In the genomic region with DNA sequence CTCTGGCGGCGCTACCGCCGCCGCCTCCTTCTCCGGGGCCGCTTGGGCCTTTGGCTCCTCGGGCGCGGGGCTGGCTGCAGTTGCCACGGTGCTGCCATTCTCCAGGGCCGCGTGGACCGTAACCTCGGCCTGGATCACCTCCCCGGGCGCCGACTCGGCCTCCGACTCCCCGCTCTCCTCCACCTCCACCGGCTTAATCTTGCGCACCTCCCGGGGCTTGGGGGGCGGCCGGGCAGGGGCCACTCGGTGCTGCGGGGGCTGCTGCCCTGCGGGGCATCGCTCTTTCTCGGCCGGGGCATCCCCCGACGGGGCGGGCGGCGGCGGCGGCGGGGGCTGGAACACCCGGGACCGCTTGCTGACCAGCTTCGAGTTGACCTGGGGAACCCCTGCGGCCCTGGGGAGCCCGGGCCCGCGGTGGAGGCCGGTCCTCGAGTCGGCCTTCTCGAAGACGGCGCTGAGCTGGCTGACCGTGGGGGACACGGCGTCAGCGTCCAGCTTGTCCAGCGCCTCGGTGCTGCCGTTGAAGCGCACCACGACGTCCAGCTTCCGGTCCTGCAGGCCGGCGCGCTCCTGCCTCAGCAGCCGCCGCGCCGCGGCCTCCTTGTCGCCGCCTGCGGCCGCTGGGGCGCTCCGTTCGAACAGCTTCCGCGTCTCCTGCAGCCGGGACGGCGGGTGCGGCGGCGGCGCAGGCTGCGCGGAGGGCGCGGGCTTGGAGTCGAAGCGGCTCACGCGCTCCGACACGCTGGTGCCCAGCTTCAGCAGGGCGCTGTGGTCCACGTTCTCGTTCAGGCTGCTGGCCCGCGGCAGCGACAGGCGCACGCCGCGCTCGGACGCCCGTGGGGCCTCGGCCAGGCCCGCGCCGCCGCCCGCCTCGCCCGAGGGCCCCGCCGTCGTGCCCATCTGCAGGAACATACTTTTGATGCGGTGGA, we compare ENCODE assay signal across 1 cellular context.
A peak's percentile ranks its signal among the peaks of the same experiment; 100 is the strongest.
TF ChIP-seq lines count a peak whose summit lies in the region.

No MANE protein-coding gene starts in this region.

TF ChIP-seq in GM12878, 131 proteins besides CTCF, POLR2A, EP300 and RAD21 (continued from another document):
- no peak for TF ChIP-seq ZBTB33 (IDR thresholded peaks at IDR 0.05)
- TF ChIP-seq ZSCAN29 (IDR thresholded peaks at IDR 0.05) = no peak
- TF ChIP-seq HSF1 (IDR thresholded peaks at IDR 0.05; ENCODE audit: low read depth, low read length) = no peak
- TF ChIP-seq SP1 (IDR thresholded peaks at IDR 0.05; ENCODE audit: low read depth, low read length) = no peak
- peak; percentile 94 for TF ChIP-seq LARP7 (IDR thresholded peaks at IDR 0.05)
- TF ChIP-seq, protein P1, sequence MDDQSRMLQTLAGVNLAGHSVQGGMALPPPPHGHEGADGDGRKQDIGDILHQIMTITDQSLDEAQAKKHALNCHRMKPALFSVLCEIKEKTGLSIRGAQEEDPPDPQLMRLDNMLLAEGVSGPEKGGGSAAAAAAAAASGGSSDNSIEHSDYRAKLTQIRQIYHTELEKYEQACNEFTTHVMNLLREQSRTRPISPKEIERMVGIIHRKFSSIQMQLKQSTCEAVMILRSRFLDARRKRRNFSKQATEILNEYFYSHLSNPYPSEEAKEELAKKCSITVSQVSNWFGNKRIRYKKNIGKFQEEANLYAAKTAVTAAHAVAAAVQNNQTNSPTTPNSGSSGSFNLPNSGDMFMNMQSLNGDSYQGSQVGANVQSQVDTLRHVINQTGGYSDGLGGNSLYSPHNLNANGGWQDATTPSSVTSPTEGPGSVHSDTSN (IDR thresholded peaks at IDR 0.05; ENCODE audit: insufficient replicate concordance, low read depth, low read length) = no peak
- peak; percentile 84; the same call in 1 of the 2 replicates for TF ChIP-seq GATAD2B (conservative IDR thresholded peaks at IDR 0.05; ENCODE audit: low read depth)
